Comparison of ENCODE assay signal across 1 cellular context in genomic region chr21:36028127-36029069, GRCh38.
TF ChIP-seq lines count a peak whose summit lies in the region.

No MANE protein-coding gene starts in this region.

TF ChIP-seq in H1, 55 proteins besides CTCF, POLR2A, EP300 and RAD21 (continued from another document):
- no peak for TF ChIP-seq ATF2 (IDR thresholded peaks at IDR 0.05; ENCODE audit: low read length)
- no peak for TF ChIP-seq CHD2 (IDR thresholded peaks at IDR 0.05; ENCODE audit: low read length)
